14 cellular contexts compared by ENCODE assay signal in genomic region chr12:12018454-12018853, GRCh38. TPM values are rescaled to one million over a fixed set of nuclear protein-coding genes. Genes with fewer than 3 reads are reported as not detected.
DNase-seq lines count a peak whose midpoint lies in the region; ATAC-seq and TF ChIP-seq lines count a peak whose summit lies in the region.
"Had no signal": no experiment of that assay in that cellular context is flagged by ENCODE, and none has a peak within 500 bp of the region (broad histone marks: within the 10 kb centered on the region; RNA-seq: fewer than 3 reads in every experiment).

No MANE protein-coding gene starts in this region.

- H3K4me3 ChIP-seq in GM23248 (no peak overlapping the region), osteoblast (ENCODE audit: insufficient read depth, low read length) (no peak overlapping the region), HAP-1 (no peak overlapping the region)
- H3K4me3 ChIP-seq: gastrocnemius medialis, spleen had no signal

- DNase-seq in GM23248 (peak; percentile 21), NCI-H446 treated with DMSO at 0.1 percent for 48 hours (lab: John Stamatoyannopoulos, UW) (peak; percentile 36), epidermal melanocyte (ENCODE audit: insufficient read length, low spot score) (peak; percentile 82), osteoblast (ENCODE audit: insufficient read length, low spot score, missing footprints) (peak; percentile 55), NCI-H524 (lab: John Stamatoyannopoulos, UW) (no peak), HAP-1 (ENCODE audit: low spot score in 2 of 2) (no peak)
- DNase-seq: activated CD4-positive, CD25-positive, alpha-beta regulatory T cell; DMS153; gastrocnemius medialis; mesenchymal stem cell; MV-4-11; spleen; stimulated activated naive CD4-positive, alpha-beta T cell had no signal

- H3K9me3 ChIP-seq in GM23248 (ENCODE audit: low read depth) (no peaks in the 10 kb centered on the region), osteoblast (ENCODE audit: low read depth, low read length) (no peaks in the 10 kb centered on the region), HAP-1 (no peaks in the 10 kb centered on the region)
- H3K9me3 ChIP-seq: gastrocnemius medialis, spleen had no signal

- H3F3A ChIP-seq in GM23248 (ENCODE audit: insufficient read depth): peaks cover 5% of the 10 kb centered on the region; the same call in 1 of the 2 replicates

- H3K4me1 ChIP-seq in GM23248 (ENCODE audit: insufficient read depth) (0 out of 2 replicates have a peak, but pooled peaks cover 6% of the 10 kb centered on the region), osteoblast (ENCODE audit: insufficient read depth, low read length) (peaks cover 16% of the 10 kb centered on the region), HAP-1 (no peaks in the 10 kb centered on the region)

- H3K27ac ChIP-seq in GM23248 (no peak overlapping the region), osteoblast (ENCODE audit: low read depth, low read length) (no peak overlapping the region)
- H3K27ac ChIP-seq: gastrocnemius medialis, spleen had no signal

- no peak for TF ChIP-seq CTCF in osteoblast (IDR thresholded peaks at IDR 0.05; ENCODE audit: extremely low read depth, low read depth, low read length)

- 0 out of 2 replicates have a peak, but pooled peaks cover 6% of the 10 kb centered on the region for H3K27me3 ChIP-seq in GM23248 (replicated peaks; ENCODE audit: insufficient read depth)
- no peaks in the 10 kb centered on the region for H3K27me3 ChIP-seq in osteoblast (ENCODE audit: insufficient read depth, low read length)
- H3K27me3 ChIP-seq in HAP-1 (ENCODE audit: low read depth): no peaks in the 10 kb centered on the region
- H3K27me3 ChIP-seq: gastrocnemius medialis, spleen had no signal

- no peaks in the 10 kb centered on the region for H3K79me2 ChIP-seq in GM23248 (ENCODE audit: insufficient read depth)
- H3K79me2 ChIP-seq in osteoblast (ENCODE audit: insufficient read depth, low read length): no peaks in the 10 kb centered on the region

- H4K20me1 ChIP-seq in GM23248 (ENCODE audit: insufficient read depth) (no peaks in the 10 kb centered on the region), osteoblast (ENCODE audit: insufficient read depth, low read length) (no peaks in the 10 kb centered on the region)

- H3K4me2 ChIP-seq in GM23248 (ENCODE audit: unreplicated experiment): no peak overlapping the region
- no peak overlapping the region for H3K4me2 ChIP-seq in osteoblast (ENCODE audit: insufficient read depth, low read length)

- H3K9ac ChIP-seq in GM23248: no peak overlapping the region

- H3K36me3 ChIP-seq in GM23248 (ENCODE audit: low read depth) (no peaks in the 10 kb centered on the region), osteoblast (ENCODE audit: insufficient read depth, low read length) (no peaks in the 10 kb centered on the region), HAP-1 (replicated peaks) (no peaks in the 10 kb centered on the region)
- H3K36me3 ChIP-seq: gastrocnemius medialis, spleen had no signal

- no peak for ATAC-seq in HG02884 (IDR thresholded peaks at IDR 0.05; ENCODE audit: unreplicated experiment)
- ATAC-seq: gastrocnemius medialis had no signal

- no peak overlapping the region for H2AFZ ChIP-seq in GM23248
- peak overlapping the region; percentile 53 for H2AFZ ChIP-seq in osteoblast (ENCODE audit: low read length)

- in situ Hi-C loops in GM23248 (cut with MboI) (no loop called here), HAP-1 (cut with MboI; ENCODE audit: low sequenced_read_pairs) (no loop called here)

- no peaks in the 10 kb centered on the region for H3K9me2 ChIP-seq in GM23248 (ENCODE audit: insufficient read depth)

- 57 to 60% methylated on average over 8 of the region's 8 CpGs for WGBS in GM23248 (ENCODE audit: low coverage in 1 of 2, low lambda C conversion rate in 2 of 2, missing lambda C conversion rate in 2 of 2), 2 experiments

RNA-seq across cellular contexts. Expression of gene BCL2L14, which starts 52.3 kb away (rescaled TPM):
- total RNA-seq in GM23248 (2014; rRNA removed; shearing (Covaris generic)): not detected in 2 replicates
- not detected in 2 replicates for polyA plus RNA-seq in GM23248 (2016; fragmentation: Nextera tagmentation; extraction: Ambion mirVana)
- total RNA-seq in osteoblast: not detected in 2 replicates
- total RNA-seq: gastrocnemius medialis had no signal

Comparison
In these comparisons a context has a peak if more than half of its experiments do, and no peak if none do; other contexts are left out.
1. DNase-seq: peak in GM23248 (single experiment), NCI-H446 treated with DMSO at 0.1 percent for 48 hours (single experiment), epidermal melanocyte (single experiment) and osteoblast (single experiment); none in NCI-H524 (0 of 2) and HAP-1 (0 of 2).